16 cellular contexts compared by ENCODE assay signal in genomic region chr9:95095619-95096355, GRCh38.
DNase-seq lines count a peak whose midpoint lies in the region; ATAC-seq and TF ChIP-seq lines count a peak whose summit lies in the region.
"Had no signal": no experiment of that assay in that cellular context is flagged by ENCODE, and none has a peak within 500 bp of the region (broad histone marks: within the 10 kb centered on the region; RNA-seq: fewer than 3 reads in every experiment).

No MANE protein-coding gene starts in this region.

- H3K4me2 ChIP-seq in neuronal stem cell (ENCODE audit: insufficient read depth, low read length, poor library complexity, severe bottlenecking): no peak overlapping the region

- H3K27ac ChIP-seq in esophagus (ENCODE audit: low read depth in 2 of 2, low read length in 1 of 2): peak overlapping the region; percentile 27 to 56
- no peak overlapping the region for H3K27ac ChIP-seq in neuronal stem cell (replicated peaks; ENCODE audit: low read length)
- H3K27ac ChIP-seq in thoracic aorta: peak overlapping the region; percentile 51 to 52
- H3K27ac ChIP-seq: epithelial cell of prostate had no signal

- H3K4me3 ChIP-seq in H7 (ENCODE audit: insufficient read depth, low read depth, low read length) (no peak overlapping the region), esophagus (ENCODE audit: low read depth in 1 of 2, low read length in 2 of 2) (no peak overlapping the region), neuronal stem cell (ENCODE audit: low read length in 2 of 2) (no peak overlapping the region), thoracic aorta (no peak overlapping the region)

- no peak for TF ChIP-seq CTCF in thoracic aorta (IDR thresholded peaks at IDR 0.05)

- no peak overlapping the region for H3K4ac ChIP-seq in neuronal stem cell (ENCODE audit: low read length)

- no peak overlapping the region for H4K91ac ChIP-seq in neuronal stem cell (ENCODE audit: low read depth, low read length, poor library complexity)

- ATAC-seq in thoracic aorta (ENCODE audit: insufficient number of reproducible peaks, low FRiP score, low read depth): no peak

- no peak overlapping the region for H2BK5ac ChIP-seq in neuronal stem cell (ENCODE audit: low read length)

- H2BK120ac ChIP-seq in neuronal stem cell (ENCODE audit: low read depth, low read length): no peak overlapping the region

- 77 to 80% methylated on average over 23 of the region's 23 CpGs for WGBS in esophagus, 2 donors
- no CpG with 5 or more reads among the region's 23 CpGs for WGBS in neuronal stem cell (ENCODE audit: extremely low coverage in 2 of 2, insufficient read length in 2 of 2, insufficient replicate concordance in 1 of 2), 2 donors

- H2AFZ ChIP-seq in neuronal stem cell (ENCODE audit: low read length): no peak overlapping the region

- no peak overlapping the region for H2BK15ac ChIP-seq in neuronal stem cell (ENCODE audit: low read length)

- H4K8ac ChIP-seq in neuronal stem cell (ENCODE audit: low read depth, low read length): no peak overlapping the region

- in situ Hi-C loops in KBM-7 (cut with MboI; ENCODE audit: low pct_unique_long_range_greater_than_20kb, low sequenced_read_pairs): no loop called here

- no peak overlapping the region for H2AK5ac ChIP-seq in neuronal stem cell (ENCODE audit: low read depth, low read length)

- peak overlapping the region; percentile 21 for H3K18ac ChIP-seq in neuronal stem cell (ENCODE audit: low read length)

- H3K14ac ChIP-seq in neuronal stem cell (ENCODE audit: low read length): no peak overlapping the region

- H2BK12ac ChIP-seq in neuronal stem cell (ENCODE audit: low read length): no peak overlapping the region

- H3K9me3 ChIP-seq in esophagus (ENCODE audit: control insufficient read depth in 2 of 2, insufficient read depth in 1 of 2, low read depth in 1 of 2, low read length in 1 of 2) (no peaks in the 10 kb centered on the region), neuronal stem cell (replicated peaks in 1 of 2; ENCODE audit: control insufficient read depth in 2 of 2, insufficient read depth in 1 of 2, low read depth in 1 of 2, low read length in 2 of 2) (no peaks in the 10 kb centered on the region), thoracic aorta (no peaks in the 10 kb centered on the region)

- H3K79me1 ChIP-seq in neuronal stem cell (ENCODE audit: low read depth, low read length): no peaks in the 10 kb centered on the region

- no peak overlapping the region for H3K23ac ChIP-seq in neuronal stem cell (ENCODE audit: low read depth, low read length, poor library complexity)

- DNase-seq in H7: peak; percentile 57
- no peak for DNase-seq in neuronal stem cell (ENCODE audit: low spot score)
- no peak for DNase-seq in thoracic aorta (ENCODE audit: low spot score)
- DNase-seq in activated naive CD4-positive, alpha-beta T cell treated with anti-CD3 and anti-CD28 coated beads, Interleukin-2, amount 50 U/mL, for 16 hours: no peak
- DNase-seq in GM03348 (ENCODE audit: low spot score): no peak
- no peak for DNase-seq in KBM-7
- no peak for DNase-seq in SW480 (ENCODE audit: low spot score)
- DNase-seq: activated CD4-positive, alpha-beta T cell treated with anti-CD3 and anti-CD28 coated beads for 4 hours; activated gamma-delta T cell treated with Interleukin-2 at 50 U/mL for 16 hours; immature natural killer cell; NCI-H146; NCI-H226; SHP77; T1000 had no signal

- H3K27me3 ChIP-seq in H7 (ENCODE audit: control insufficient read depth, insufficient read depth, low read length): no peaks in the 10 kb centered on the region
- no peaks in the 10 kb centered on the region for H3K27me3 ChIP-seq in esophagus (ENCODE audit: control insufficient read depth in 1 of 2, insufficient read depth in 2 of 2, low read length in 2 of 2)
- H3K27me3 ChIP-seq in neuronal stem cell (ENCODE audit: control insufficient read depth in 3 of 3, insufficient read depth in 3 of 3, low read depth in 1 of 3, low read length in 3 of 3): no peaks in the 10 kb centered on the region
- no peaks in the 10 kb centered on the region for H3K27me3 ChIP-seq in thoracic aorta (replicated peaks; ENCODE audit: insufficient read depth)

- H3K4me1 ChIP-seq in esophagus (ENCODE audit: control insufficient read depth in 2 of 2, insufficient read depth in 2 of 2, low read length in 1 of 2): peaks cover 21 to 39% of the 10 kb centered on the region in 2 donors
- H3K4me1 ChIP-seq in neuronal stem cell (ENCODE audit: control insufficient read depth in 2 of 2, insufficient read depth in 1 of 2, low read depth in 1 of 2, low read length in 2 of 2): peaks cover 26 to 29% of the 10 kb centered on the region in 2 donors
- H3K4me1 ChIP-seq in thoracic aorta (ENCODE audit: control insufficient read depth in 1 of 2, low read depth in 2 of 2): peaks cover 44 to 87% of the 10 kb centered on the region in 2 donors

- H3K9ac ChIP-seq in neuronal stem cell (ENCODE audit: low read depth, low read length, poor library complexity): no peak overlapping the region

- H3K36me3 ChIP-seq in H7 (replicated peaks; ENCODE audit: control insufficient read depth, insufficient read depth, low read length): no peaks in the 10 kb centered on the region
- peaks cover 0 to 8% of the 10 kb centered on the region in 2 donors for H3K36me3 ChIP-seq in esophagus (ENCODE audit: control insufficient read depth in 2 of 2, insufficient read depth in 2 of 2, low read length in 1 of 2)
- peaks cover 5 to 33% of the 10 kb centered on the region in 2 donors for H3K36me3 ChIP-seq in neuronal stem cell (replicated peaks in 1 of 2; ENCODE audit: control insufficient read depth in 2 of 2, insufficient read depth in 2 of 2, low read length in 2 of 2)
- no peaks in the 10 kb centered on the region for H3K36me3 ChIP-seq in thoracic aorta
